In the genomic region with DNA sequence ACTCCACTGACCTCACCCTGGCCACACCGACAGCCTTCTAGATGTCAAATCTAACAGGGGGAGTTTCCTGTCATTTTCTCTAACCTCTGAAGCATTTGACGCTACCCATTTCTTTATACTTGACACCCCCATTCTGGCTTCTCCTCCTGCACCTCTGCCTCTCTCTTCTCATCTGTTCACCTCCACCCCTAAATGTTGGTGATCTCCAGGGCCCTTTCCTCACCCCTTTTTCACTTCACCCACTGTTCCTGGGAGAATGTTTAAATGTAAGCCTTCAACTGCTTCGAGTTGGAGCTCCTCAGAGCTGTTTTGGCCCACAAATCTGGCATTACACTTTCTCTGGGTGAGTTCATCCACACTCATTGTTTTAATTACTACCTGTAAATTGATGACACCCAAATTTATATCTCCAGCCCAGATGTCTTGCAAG, we compare ENCODE assay signal across 1 cellular context.
TF ChIP-seq lines count a peak whose summit lies in the region.

No MANE protein-coding gene starts in this region.

TF ChIP-seq in GM23338, 12 proteins besides CTCF, POLR2A, EP300 and RAD21 (continued from another document):
- TF ChIP-seq ZNF462 (CRISPR knock-in tag; IDR thresholded peaks at IDR 0.05), result no peak
